Comparison of ENCODE assay signal across 1 cellular context in the genomic region with DNA sequence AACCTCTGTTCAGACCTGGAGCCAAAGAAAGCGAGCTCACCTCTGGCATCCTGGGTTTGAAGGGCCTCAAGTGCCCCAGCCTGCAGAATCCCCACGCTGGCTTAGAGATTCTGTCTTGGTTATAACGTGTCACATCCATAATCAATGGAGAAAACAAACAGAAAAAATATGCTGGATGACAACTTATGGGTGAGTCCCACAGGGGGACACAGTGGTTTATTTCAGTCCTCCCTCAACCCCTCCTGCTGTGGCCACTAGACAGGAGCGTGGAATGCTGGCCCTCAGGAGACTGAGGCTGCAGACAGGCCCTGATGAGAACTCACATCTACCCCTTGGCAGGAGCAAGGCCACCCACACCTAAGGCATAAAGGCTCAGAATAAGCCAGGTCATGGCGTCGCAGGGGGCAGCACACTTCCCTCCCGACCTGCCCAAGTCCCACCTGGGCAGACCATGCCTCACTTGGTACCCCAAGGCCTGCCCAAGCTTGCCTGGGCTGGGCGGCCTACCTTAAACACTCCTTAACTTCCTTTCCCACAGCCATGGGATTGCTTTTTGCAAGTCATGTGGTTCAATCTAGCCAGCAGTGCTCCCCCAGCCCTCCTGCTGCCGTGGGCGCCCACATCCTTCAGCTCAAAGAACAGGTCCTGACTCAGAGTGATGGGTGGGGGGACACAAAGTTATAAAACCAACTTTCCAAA.
TF ChIP-seq lines count a peak whose summit lies in the region.

No MANE protein-coding gene starts in this region.

TF ChIP-seq in HepG2, 621 proteins besides CTCF, POLR2A, EP300 and RAD21 (continued from another document):
- TF ChIP-seq SP1 (IDR thresholded peaks at IDR 0.05) (no peak), SP1 (CRISPR knock-in tag; IDR thresholded peaks at IDR 0.05) (no peak), ZNF768 (CRISPR knock-in tag; IDR thresholded peaks at IDR 0.05) (peak; percentile 35; the same call in 1 of the 2 replicates), ZNF160 (CRISPR knock-in tag; IDR thresholded peaks at IDR 0.05) (no peak), SRSF1 (optimal IDR thresholded peaks at IDR 0.05; ENCODE audit: low read depth, low read length) (no peak), AKAP8 (CRISPR knock-in tag; IDR thresholded peaks at IDR 0.05) (0 out of 2 replicates have a peak, but pooled peaks have one; percentile 67), ATF7 (IDR thresholded peaks at IDR 0.05) (no peak), ATF7 (CRISPR knock-in tag; IDR thresholded peaks at IDR 0.05) (no peak), SMAD9 (CRISPR knock-in tag; IDR thresholded peaks at IDR 0.05) (no peak), ZNF34 (CRISPR knock-in tag; IDR thresholded peaks at IDR 0.05; ENCODE audit: borderline replicate concordance) (no peak), NFE2 (CRISPR knock-in tag; IDR thresholded peaks at IDR 0.05) (no peak), ZNF615 (CRISPR knock-in tag; IDR thresholded peaks at IDR 0.05; ENCODE audit: borderline replicate concordance) (peak; percentile 52; the same call in 1 of the 2 replicates), SMARCC2 (IDR thresholded peaks at IDR 0.05) (no peak), DPF2 (CRISPR knock-in tag; IDR thresholded peaks at IDR 0.05; ENCODE audit: borderline replicate concordance, low read depth) (no peak)
- TF ChIP-seq, protein P1, sequence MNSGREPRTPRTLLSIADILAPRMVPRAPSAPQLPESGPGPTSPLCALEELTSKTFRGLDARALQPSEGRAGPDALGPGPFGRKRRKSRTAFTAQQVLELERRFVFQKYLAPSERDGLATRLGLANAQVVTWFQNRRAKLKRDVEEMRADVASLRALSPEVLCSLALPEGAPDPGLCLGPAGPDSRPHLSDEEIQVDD (CRISPR knock-in tag; IDR thresholded peaks at IDR 0.05; ENCODE audit: borderline replicate concordance): no peak
- TF ChIP-seq, protein P2, sequence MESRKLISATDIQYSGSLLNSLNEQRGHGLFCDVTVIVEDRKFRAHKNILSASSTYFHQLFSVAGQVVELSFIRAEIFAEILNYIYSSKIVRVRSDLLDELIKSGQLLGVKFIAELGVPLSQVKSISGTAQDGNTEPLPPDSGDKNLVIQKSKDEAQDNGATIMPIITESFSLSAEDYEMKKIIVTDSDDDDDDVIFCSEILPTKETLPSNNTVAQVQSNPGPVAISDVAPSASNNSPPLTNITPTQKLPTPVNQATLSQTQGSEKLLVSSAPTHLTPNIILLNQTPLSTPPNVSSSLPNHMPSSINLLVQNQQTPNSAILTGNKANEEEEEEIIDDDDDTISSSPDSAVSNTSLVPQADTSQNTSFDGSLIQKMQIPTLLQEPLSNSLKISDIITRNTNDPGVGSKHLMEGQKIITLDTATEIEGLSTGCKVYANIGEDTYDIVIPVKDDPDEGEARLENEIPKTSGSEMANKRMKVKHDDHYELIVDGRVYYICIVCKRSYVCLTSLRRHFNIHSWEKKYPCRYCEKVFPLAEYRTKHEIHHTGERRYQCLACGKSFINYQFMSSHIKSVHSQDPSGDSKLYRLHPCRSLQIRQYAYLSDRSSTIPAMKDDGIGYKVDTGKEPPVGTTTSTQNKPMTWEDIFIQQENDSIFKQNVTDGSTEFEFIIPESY (CRISPR knock-in tag; IDR thresholded peaks at IDR 0.05): no peak
- TF ChIP-seq, protein P3, sequence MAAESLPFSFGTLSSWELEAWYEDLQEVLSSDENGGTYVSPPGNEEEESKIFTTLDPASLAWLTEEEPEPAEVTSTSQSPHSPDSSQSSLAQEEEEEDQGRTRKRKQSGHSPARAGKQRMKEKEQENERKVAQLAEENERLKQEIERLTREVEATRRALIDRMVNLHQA (CRISPR knock-in tag; IDR thresholded peaks at IDR 0.05): no peak
